9 cellular contexts compared by ENCODE assay signal in the genomic region with DNA sequence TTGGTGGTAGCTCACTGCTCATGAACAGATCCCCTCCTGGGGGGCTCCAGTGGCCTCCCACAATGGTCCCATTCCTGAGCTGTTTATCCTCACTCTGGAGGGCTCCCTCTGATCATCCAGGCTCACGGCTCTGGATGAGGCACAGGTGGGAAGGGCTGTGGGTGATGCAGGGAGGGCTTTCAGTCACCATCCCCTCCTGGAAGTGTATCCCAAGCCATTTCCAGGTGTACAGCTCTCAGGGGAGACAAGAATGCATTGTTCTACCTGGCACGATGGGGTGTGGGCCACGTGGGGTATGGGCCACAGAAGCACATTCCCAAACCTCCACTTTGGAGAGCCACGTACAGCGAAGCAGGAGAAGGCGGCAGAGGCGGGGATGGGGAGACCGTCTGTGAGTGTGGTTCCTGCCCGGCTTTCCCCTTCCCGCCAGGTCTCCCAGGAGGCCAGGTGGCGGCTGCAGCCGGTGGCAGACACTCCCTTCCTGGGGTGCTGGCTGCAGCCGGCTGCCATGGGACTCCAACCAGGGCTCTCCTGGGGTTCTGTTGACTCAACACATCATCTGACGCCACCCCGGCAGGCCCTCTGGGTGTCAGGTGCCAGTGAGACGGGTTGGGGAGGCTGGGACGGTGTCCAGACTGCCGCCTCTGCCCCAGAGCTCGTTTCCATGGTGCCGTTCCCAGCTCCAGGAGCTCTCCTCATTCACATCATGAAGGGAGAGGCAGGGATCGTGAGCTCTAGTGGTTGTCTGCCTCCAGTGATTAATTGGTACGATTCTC.
DNase-seq lines count a peak whose midpoint lies in the region; ATAC-seq lines count a peak whose summit lies in the region.
"Had no signal": no experiment of that assay in that cellular context is flagged by ENCODE, and none has a peak within 500 bp of the region (broad histone marks: within the 10 kb centered on the region; RNA-seq: fewer than 3 reads in every experiment).

No MANE protein-coding gene starts in this region.

- no peaks in the 10 kb centered on the region for H3K4me1 ChIP-seq in aorta (ENCODE audit: control insufficient read depth in 1 of 2, insufficient read depth in 2 of 2, low read length in 2 of 2)

- DNase-seq in NCI-H146 (lab: John Stamatoyannopoulos, UW) = peak; percentile 89
- peak in 46 of 58 donors; percentile 15 to 86 (median 52) for DNase-seq in anterior cingulate cortex (lab: John Stamatoyannopoulos, UW)
- peak in 38 of 51 donors; percentile 13 to 78 (median 55) for DNase-seq in hypothalamus (lab: John Stamatoyannopoulos, UW)
- peak; percentile 36 to 73 for DNase-seq in aorta
- no peak for DNase-seq in stimulated activated CD4-positive, alpha-beta T cell treated with anti-CD3 and anti-CD28 coated beads, Interleukin-4, amount 100 ng/mL, for 1 hour
- no peak for DNase-seq in hepatic stellate cell (ENCODE audit: low spot score)
- DNase-seq: activated CD4-positive, alpha-beta T cell treated with anti-CD3 and anti-CD28 coated beads for 4 hours; foreskin melanocyte had no signal

- no peaks in the 10 kb centered on the region for H3K9me3 ChIP-seq in aorta (ENCODE audit: control insufficient read depth, low read length)

- H3K27ac ChIP-seq in aorta (ENCODE audit: low read depth in 1 of 2, low read length in 2 of 2) = no peak overlapping the region

- ATAC-seq in aorta (ENCODE audit: low FRiP score) = no peak
- ATAC-seq in GM21390 (IDR thresholded peaks at IDR 0.05; ENCODE audit: unreplicated experiment) = no peak

- no peak overlapping the region for H3K4me3 ChIP-seq in aorta (ENCODE audit: low read length in 2 of 2)

- intact Hi-C loops in aorta (cut with DNase I) = loop anchor here (5.0 kb wide), 1 partner anchor 57 kb away; no protein-coding TSS in a partner anchor

- 61 to 67% methylated on average over 21 to 22 of the region's 22 CpGs for WGBS in aorta, 2 donors

- H3K36me3 ChIP-seq in aorta (ENCODE audit: control insufficient read depth in 1 of 2, insufficient read depth in 2 of 2, low read length in 1 of 2) = no peaks in the 10 kb centered on the region

- H3K27me3 ChIP-seq in aorta (ENCODE audit: control insufficient read depth in 1 of 2, insufficient read depth in 2 of 2, low read length in 1 of 2) = no peaks in the 10 kb centered on the region

Comparison
In these comparisons a context has a peak if more than half of its experiments do, and no peak if none do; other contexts are left out.
1. DNase-seq: peak in NCI-H146 (single experiment), anterior cingulate cortex (46 of 58), hypothalamus (38 of 51) and aorta (2 of 2); none in stimulated activated CD4-positive, alpha-beta T cell treated with anti-CD3 and anti-CD28 coated beads, Interleukin-4, amount 100 ng/mL, for 1 hour (single experiment) and hepatic stellate cell (single experiment).